Comparison of ENCODE assay signal across 1 cellular context in genomic region chr7:155521007-155521742, GRCh38.
TF ChIP-seq lines count a peak whose summit lies in the region.

No MANE protein-coding gene starts in this region.

TF ChIP-seq in K562, 482 proteins besides CTCF, POLR2A, EP300 and RAD21 (continued from another document):
- TF ChIP-seq PRDM10 (IDR thresholded peaks at IDR 0.05; ENCODE audit: partially characterized antibody) (peak; percentile 96), ZKSCAN3 (CRISPR knock-in tag; IDR thresholded peaks at IDR 0.05) (no peak), HOMEZ (CRISPR knock-in tag; IDR thresholded peaks at IDR 0.05) (no peak), FOXK2 (conservative IDR thresholded peaks at IDR 0.05 in 1 of 2, IDR thresholded peaks at IDR 0.05 in 1 of 2; ENCODE audit: low read depth in 2 of 2) (peak in 1 of 2 experiments; percentile 68; a peak in 2 of 4 replicates), CUX1 (CRISPR knock-in tag; IDR thresholded peaks at IDR 0.05) (no peak), TCF7L2 (IDR thresholded peaks at IDR 0.05; ENCODE audit: low read depth, low read length) (0 out of 2 replicates have a peak, but pooled peaks have one; percentile 41), SMARCE1 (IDR thresholded peaks at IDR 0.05) (no peak), ATF7 (IDR thresholded peaks at IDR 0.05) (peak; percentile 86), NONO (IDR thresholded peaks at IDR 0.05; ENCODE audit: low read depth in 2 of 2, low read length in 1 of 2) (0 out of 4 replicates have a peak, but pooled peaks of 1 of the 2 experiments have one; percentile 62), HDAC8 (tag; IDR thresholded peaks at IDR 0.05) (no peak), PHF8 (IDR thresholded peaks at IDR 0.05; ENCODE audit: borderline replicate concordance, low read length) (no peak), ZNF217 (CRISPR knock-in tag; IDR thresholded peaks at IDR 0.05) (no peak), L3MBTL2 (IDR thresholded peaks at IDR 0.05) (peak; percentile 40; the same call in 1 of the 2 replicates), CHCHD3 (CRISPR knock-in tag; IDR thresholded peaks at IDR 0.05) (no peak), ZNF232 (CRISPR knock-in tag; IDR thresholded peaks at IDR 0.05) (no peak), FOXJ2 (tag; IDR thresholded peaks at IDR 0.05) (no peak), NR2C2 (CRISPR knock-in tag; IDR thresholded peaks at IDR 0.05) (no peak), NR2C2 (tag; IDR thresholded peaks at IDR 0.05) (no peak)
